Comparison of ENCODE assay signal across 17 cellular contexts in the genomic region with DNA sequence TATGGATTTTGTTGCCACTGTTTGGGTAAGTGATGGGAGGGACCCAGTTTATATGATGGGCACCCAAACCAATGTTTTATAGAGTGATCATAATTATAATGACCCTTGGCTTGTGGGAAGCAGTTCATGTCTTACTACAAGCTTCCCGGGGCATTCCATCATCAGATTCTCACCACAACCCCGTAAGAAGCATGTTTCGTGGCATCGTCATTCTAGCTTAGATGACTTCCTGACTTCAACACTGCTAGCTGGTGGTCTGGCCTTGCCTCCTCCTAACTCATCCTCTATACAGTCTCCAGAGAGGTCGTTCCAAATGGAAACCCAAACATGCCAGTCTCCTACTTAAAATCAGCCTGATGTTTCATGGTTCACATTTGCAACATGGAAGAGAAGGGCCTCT.
DNase-seq lines count a peak whose midpoint lies in the region; ATAC-seq and TF ChIP-seq lines count a peak whose summit lies in the region.
"Had no signal": no experiment of that assay in that cellular context is flagged by ENCODE, and none has a peak within 500 bp of the region (broad histone marks: within the 10 kb centered on the region; RNA-seq: fewer than 3 reads in every experiment).

No MANE protein-coding gene starts in this region.

- in situ Hi-C loops in astrocyte of the cerebellum (cut with HindIII; ENCODE audit: low sequenced_read_pairs), result no loop called here

- POLR2A ChIA-PET in AG04450 (lab: Yijun Ruan, JAX), result interaction anchor here (1.2 kb wide), 1 partner anchor 17 kb away, joined by 5 read pairs; no protein-coding TSS in a partner anchor

- no peak for TF ChIP-seq CTCF in AG04450 (IDR thresholded peaks at IDR 0.05; ENCODE audit: low read depth, low read length)
- no peak for TF ChIP-seq CTCF in astrocyte of the cerebellum (IDR thresholded peaks at IDR 0.05; ENCODE audit: low read depth, low read length, missing control alignments)

- no peaks in the 10 kb centered on the region for H3K9me3 ChIP-seq in AG04450 (ENCODE audit: control insufficient read depth, insufficient read depth, low read length)
- H3K9me3 ChIP-seq: MG63 had no signal

- ATAC-seq in GM21526 (IDR thresholded peaks at IDR 0.05; ENCODE audit: low FRiP score, unreplicated experiment), result no peak

- H3K27me3 ChIP-seq in AG04450 (ENCODE audit: control insufficient read depth, insufficient read depth, low read length), result no peaks in the 10 kb centered on the region
- H3K27me3 ChIP-seq: MG63 had no signal

- peak overlapping the region; percentile 80 for H3K27ac ChIP-seq in AG04450 (ENCODE audit: low read depth, low read length)

- DNase-seq in AG04450 (ENCODE audit: low read depth, low spot score), result peak; percentile 79
- peak; percentile 46 for DNase-seq in H4 (ENCODE audit: low spot score)
- DNase-seq in astrocyte of the cerebellum (ENCODE audit: low read depth), result peak; percentile 65
- DNase-seq in iris pigment epithelial cell (ENCODE audit: low read depth), result peak; percentile 97
- DNase-seq in NCI-H2029 (lab: John Stamatoyannopoulos, UW), result no peak
- no peak for DNase-seq in effector CD4-positive, alpha-beta T cell
- DNase-seq in RKO (ENCODE audit: low spot score), result no peak
- DNase-seq: activated CD4-positive, alpha-beta T cell treated with anti-CD3 and anti-CD28 coated beads, Interleukin-2, amount 10 ng/mL, durations not matched to agents 7 days and 5 days; activated T-cell treated with anti-CD3 and anti-CD28 coated beads, Interleukin-2, amount 50 U/mL, for 1 hour; islet precursor cell; MG63; NCI-H1694 treated with DMSO at 0.1 percent for 48 hours; NCI-H510A; stimulated activated naive CD4-positive, alpha-beta T cell; T1000 had no signal

- CTCF ChIA-PET in AG04450 (lab: Charles Lee), result interaction anchor here (1.1 kb wide), 1 partner anchor 274 kb away, joined by 3 read pairs; no protein-coding TSS in a partner anchor

- 0 out of 2 replicates have a peak overlapping the region, but pooled peaks have one; percentile 2 for H3K4me3 ChIP-seq in AG04450 (ENCODE audit: low read depth, low read length)
- H3K4me3 ChIP-seq in astrocyte of the cerebellum (ENCODE audit: low read depth, low read length), result no peak overlapping the region
- H3K4me3 ChIP-seq: MG63, skin epidermis had no signal

Comparison
In these comparisons a context has a peak if more than half of its experiments do, and no peak if none do; other contexts are left out.
1. DNase-seq: peak in AG04450 (single experiment), H4 (single experiment), astrocyte of the cerebellum (single experiment) and iris pigment epithelial cell (single experiment); none in NCI-H2029 (single experiment), effector CD4-positive, alpha-beta T cell (single experiment) and RKO (single experiment).